Comparison of ENCODE assay signal across 8 cellular contexts in the genomic region with DNA sequence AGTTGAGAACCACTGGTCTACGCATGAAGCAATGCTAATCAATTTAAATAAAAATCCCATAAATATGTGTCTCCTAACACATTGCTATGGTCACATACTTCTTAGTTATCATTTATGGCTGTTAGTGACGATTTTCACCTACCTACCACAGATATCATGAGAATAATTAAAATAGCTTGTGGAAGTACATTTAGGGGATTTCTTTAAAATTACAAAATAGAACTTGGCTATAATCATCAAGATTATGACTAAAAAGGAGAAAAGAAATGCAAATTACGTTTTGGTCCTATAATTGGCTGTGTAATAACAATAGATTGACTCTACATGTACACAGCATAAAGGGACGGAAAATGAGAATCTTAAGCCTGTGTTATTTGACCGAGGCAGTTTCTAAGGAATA.
ATAC-seq and TF ChIP-seq lines count a peak whose summit lies in the region.
"Not testable (repeated sequence)": the region's sequence is repeated elsewhere in the genome, so short reads cannot be mapped to it uniquely, and the experiment has no call there.

No MANE protein-coding gene starts in this region.

- TF ChIP-seq POLR2A in GM18505 (IDR thresholded peaks at IDR 0.05; ENCODE audit: borderline replicate concordance, extremely low read depth, insufficient read depth, insufficient read length): not testable (repeated sequence)

- ATAC-seq in GM18505 (IDR thresholded peaks at IDR 0.05; ENCODE audit: unreplicated experiment): peak; percentile 51
- peak; percentile 72 for ATAC-seq in GM18870 (IDR thresholded peaks at IDR 0.05; ENCODE audit: unreplicated experiment)
- ATAC-seq in GM19452 (IDR thresholded peaks at IDR 0.05; ENCODE audit: unreplicated experiment): peak; percentile 61
- ATAC-seq in GM21576 (IDR thresholded peaks at IDR 0.05; ENCODE audit: unreplicated experiment): peak; percentile 66
- ATAC-seq in HG02642 (IDR thresholded peaks at IDR 0.05; ENCODE audit: poor library complexity, unreplicated experiment): peak; percentile 82
- ATAC-seq in HG02938 (IDR thresholded peaks at IDR 0.05; ENCODE audit: unreplicated experiment): peak; percentile 63
- peak; percentile 57 for ATAC-seq in HG03342 (IDR thresholded peaks at IDR 0.05; ENCODE audit: unreplicated experiment)
- ATAC-seq in HG03571 (IDR thresholded peaks at IDR 0.05; ENCODE audit: unreplicated experiment): peak; percentile 52

Comparison
In these comparisons a context has a peak if more than half of its experiments do, and no peak if none do; other contexts are left out.
1. Peak in every context shown above with its lines: ATAC-seq.